26 cellular contexts compared by ENCODE assay signal in genomic region chr10:56496087-56496486, GRCh38.
DNase-seq lines count a peak whose midpoint lies in the region; ATAC-seq, FAIRE-seq and TF ChIP-seq lines count a peak whose summit lies in the region.
"Had no signal": no experiment of that assay in that cellular context is flagged by ENCODE, and none has a peak within 500 bp of the region (broad histone marks: within the 10 kb centered on the region; RNA-seq: fewer than 3 reads in every experiment).

No MANE protein-coding gene starts in this region.

- ATAC-seq in GM18858 (IDR thresholded peaks at IDR 0.05; ENCODE audit: unreplicated experiment) = peak; percentile 45
- ATAC-seq in HG02610 (IDR thresholded peaks at IDR 0.05; ENCODE audit: unreplicated experiment) = peak; percentile 65
- peak; percentile 61 for ATAC-seq in HG03520 (IDR thresholded peaks at IDR 0.05; ENCODE audit: unreplicated experiment)
- ATAC-seq in GM12878 = peak; percentile 94
- no peak for ATAC-seq in HG02981 (IDR thresholded peaks at IDR 0.05; ENCODE audit: unreplicated experiment)
- no peak for ATAC-seq in HG03354 (IDR thresholded peaks at IDR 0.05; ENCODE audit: poor library complexity, severe bottlenecking, unreplicated experiment)
- ATAC-seq: HCT116, HepG2 had no signal

- DNase-seq in GM12878 (ENCODE audit: low read depth, low spot score) = no peak
- DNase-seq in GM13977 (ENCODE audit: low spot score) = no peak
- DNase-seq: 8988T; CD8-positive, alpha-beta memory T cell; COR-L47; DMS 273 treated with DMSO at 0.1 percent for 48 hours; DMS53; DND-41; EL; GOT3; H7; HFFc6; Karpas-422; KBM-7 had no signal

- in situ Hi-C loops in GM12878 (cut with MboI) = no loop called here
- in situ Hi-C loops in GM13977 (cut with MboI; ENCODE audit: low pct_unique_long_range_greater_than_20kb, low sequenced_read_pairs, unreplicated experiment) = no loop called here

- RAD21 ChIA-PET in GM12878 (lab: Charles Lee; ENCODE audit: unreplicated experiment) = interaction anchor here (1.2 kb wide), 1 partner anchor 14 kb away, joined by 5 read pairs; no protein-coding TSS in a partner anchor

- no peaks in the 10 kb centered on the region for H3K79me2 ChIP-seq in GM12878 (ENCODE audit: control insufficient read depth, insufficient read depth, low read length)

- TF ChIP-seq RAD21 in GM12878 (IDR thresholded peaks at IDR 0.05; ENCODE audit: insufficient read depth, low read depth, low read length) = no peak

- TF ChIP-seq CTCF in GM12878 (IDR thresholded peaks at IDR 0.05 in 2 of 3, conservative IDR thresholded peaks at IDR 0.05 in 1 of 3; ENCODE audit: control insufficient read depth in 2 of 3, extremely low read depth in 1 of 3, insufficient read depth in 1 of 3, low read depth in 3 of 3, low read length in 3 of 3) (no peak), GM13977 (IDR thresholded peaks at IDR 0.05; ENCODE audit: extremely low read depth, insufficient read depth, missing control alignments) (no peak)

- FAIRE-seq in GM12878 (lab: Jason Lieb, UNC) = no peak
- FAIRE-seq: GM12891, GM18507, HepG2, HTR-8/SVneo had no signal

- H3K4me2 ChIP-seq in GM12878 (ENCODE audit: control insufficient read depth, insufficient read depth) = no peak overlapping the region
- H3K4me2 ChIP-seq: BLaER1 had no signal

- POLR2A ChIA-PET in GM12878 (lab: Charles Lee) = no interaction called here

- TF ChIP-seq EP300 in GM12878 (IDR thresholded peaks at IDR 0.05; ENCODE audit: borderline replicate concordance in 1 of 2, control insufficient read depth in 1 of 2, low read depth in 2 of 2, low read length in 2 of 2) = peak in 1 of 2 experiments; percentile 69; a peak in 2 of 4 replicates

- no peak overlapping the region for H3K9ac ChIP-seq in GM12878 (ENCODE audit: control insufficient read depth, insufficient read depth, low read length)
- H3K9ac ChIP-seq: BLaER1 had no signal

- no peaks in the 10 kb centered on the region for H4K20me1 ChIP-seq in GM12878 (ENCODE audit: control insufficient read depth, insufficient read depth)
- H4K20me1 ChIP-seq: BLaER1 had no signal

- no TSS peak for BruUV-seq in GM12878 (replicated peaks; lab: Mats Ljungman, UMichigan)

- 5% methylated on average over 2 of the region's 2 CpGs for WGBS in GM12878 (ENCODE audit: insufficient coverage, insufficient replicate concordance, low lambda C conversion rate, missing lambda C conversion rate)

- no peaks in the 10 kb centered on the region for H3K36me3 ChIP-seq in GM12878 (ENCODE audit: control insufficient read depth in 2 of 2, insufficient read depth in 2 of 2, low read length in 1 of 2)
- H3K36me3 ChIP-seq: BLaER1 had no signal

- H3K9me3 ChIP-seq in GM12878 (replicated peaks; ENCODE audit: control insufficient read depth, insufficient read depth, low read length) = no peaks in the 10 kb centered on the region
- H3K9me3 ChIP-seq: BLaER1 had no signal

- H3K27ac ChIP-seq in GM12878 (ENCODE audit: control insufficient read depth, insufficient read depth) = no peak overlapping the region
- H3K27ac ChIP-seq: BLaER1, HL-60 had no signal

- no peaks in the 10 kb centered on the region for H3K4me1 ChIP-seq in GM12878 (ENCODE audit: control insufficient read depth, insufficient read depth, low read length)
- H3K4me1 ChIP-seq: BLaER1 had no signal

- TF ChIP-seq POLR2A in GM12878 (IDR thresholded peaks at IDR 0.05; ENCODE audit: low read depth, low read length) = no peak

- intact Hi-C loops in GM12878 (cut with micrococcal nuclease; ENCODE audit: unreplicated experiment) = no loop called here

- H3K4me3 ChIP-seq in GM12878 = no peak overlapping the region
- H3K4me3 ChIP-seq: BLaER1 had no signal

- SMC1A ChIA-PET in GM12878 (lab: Charles Lee; ENCODE audit: uncharacterized antibody, unreplicated experiment) = interaction anchor here (0.7 to 1.6 kb wide), 4 partner anchors 11 to 352 kb away, joined by 3 to 5 read pairs (median 3); no protein-coding TSS in a partner anchor

- CTCF ChIA-PET in GM12878 (lab: Yijun Ruan, JAX) = interaction anchor here (1.3 kb wide), 1 partner anchor 23 kb away, joined by 3 read pairs; no protein-coding TSS in a partner anchor

- no peak overlapping the region for H2AFZ ChIP-seq in GM12878 (ENCODE audit: control insufficient read depth, low read depth, low read length)

- no peaks in the 10 kb centered on the region for H3K27me3 ChIP-seq in GM12878 (replicated peaks in 1 of 2; ENCODE audit: control insufficient read depth in 2 of 2, insufficient read depth in 2 of 2, low read length in 1 of 2)
- H3K27me3 ChIP-seq: BLaER1 had no signal

TF ChIP-seq in GM12878, 131 proteins besides CTCF, POLR2A, EP300 and RAD21 (continues in another document):
- no peak for TF ChIP-seq KDM1A (IDR thresholded peaks at IDR 0.05; ENCODE audit: borderline replicate concordance)
- no peak for TF ChIP-seq ZBTB40 (IDR thresholded peaks at IDR 0.05; ENCODE audit: borderline replicate concordance)
- TF ChIP-seq CBFB (IDR thresholded peaks at IDR 0.05; ENCODE audit: low read depth) = no peak
- TF ChIP-seq SREBF2 (IDR thresholded peaks at IDR 0.05; ENCODE audit: low read length) = no peak
- TF ChIP-seq FOXM1 (IDR thresholded peaks at IDR 0.05; ENCODE audit: low read depth, low read length) = no peak
- TF ChIP-seq SP1 (IDR thresholded peaks at IDR 0.05; ENCODE audit: low read depth, low read length) = no peak
- no peak for TF ChIP-seq ZNF592 (IDR thresholded peaks at IDR 0.05)
- no peak for TF ChIP-seq HSF1 (IDR thresholded peaks at IDR 0.05; ENCODE audit: low read depth, low read length)
- no peak for TF ChIP-seq BRCA1 (IDR thresholded peaks at IDR 0.05; ENCODE audit: low read depth, low read length)
- peak in 1 of 2 experiments; percentile 64; a peak in 3 of 4 replicates for TF ChIP-seq IKZF2 (IDR thresholded peaks at IDR 0.05)

Comparison
In these comparisons a context has a peak if more than half of its experiments do, and no peak if none do; other contexts are left out.
1. ATAC-seq: peak in GM18858 (single experiment), HG02610 (single experiment), HG03520 (single experiment) and GM12878 (single experiment); none in HG02981 (single experiment) and HG03354 (single experiment).